Comparison of ENCODE assay signal across 8 cellular contexts in genomic region chr19:52941941-52942370, GRCh38. TPM values are rescaled to one million over a fixed set of nuclear protein-coding genes. Genes with fewer than 3 reads are reported as not detected.
DNase-seq lines count a peak whose midpoint lies in the region; ATAC-seq and TF ChIP-seq lines count a peak whose summit lies in the region.

No MANE protein-coding gene starts in this region.

- no peak for TF ChIP-seq POLR2A in heart left ventricle (IDR thresholded peaks at IDR 0.05)

- H3K9me3 Mint-ChIP-seq in activated naive CD4-positive, alpha-beta T cell treated with anti-CD3 and anti-CD28 coated beads for 36 hours = peaks cover 36% of the 10 kb centered on the region

- peak overlapping the region; percentile 65 for H3K27ac Mint-ChIP-seq in activated naive CD4-positive, alpha-beta T cell treated with anti-CD3 and anti-CD28 coated beads for 36 hours

- H3K4me1 Mint-ChIP-seq in activated naive CD4-positive, alpha-beta T cell treated with anti-CD3 and anti-CD28 coated beads for 36 hours (ENCODE audit: low read depth) = peaks cover 16% of the 10 kb centered on the region

- peak overlapping the region; percentile 89 for H3K9ac ChIP-seq in Loucy (ENCODE audit: low read depth, low read length, poor library complexity, severe bottlenecking)
- H3K9ac ChIP-seq in rectal smooth muscle tissue (ENCODE audit: low read length) = peak overlapping the region; percentile 70

- WGBS in heart left ventricle, 4 donors = 0 to 1% (median 0%) methylated on average over 26 of the region's 26 CpGs

- no peaks in the 10 kb centered on the region for H4K20me1 ChIP-seq in Loucy (ENCODE audit: insufficient read depth, low read length, poor library complexity, severe bottlenecking)

- H3K4me2 ChIP-seq in Loucy (ENCODE audit: low read depth, low read length, poor library complexity, severe bottlenecking) = peak overlapping the region; percentile 98

- H3K4me1 ChIP-seq in Loucy (ENCODE audit: insufficient read depth, low read length, poor library complexity, severe bottlenecking) = peaks cover 35% of the 10 kb centered on the region
- H3K4me1 ChIP-seq in heart left ventricle = peaks cover 0 to 31% (median 5%) of the 10 kb centered on the region in 12 donors
- no peaks in the 10 kb centered on the region for H3K4me1 ChIP-seq in rectal smooth muscle tissue (ENCODE audit: control insufficient read depth, insufficient read depth, low read length)

- H3K4me3 ChIP-seq in Loucy (ENCODE audit: low read length, poor library complexity, severe bottlenecking) (peak overlapping the region; percentile 92), heart left ventricle (peak overlapping the region; percentile 55 to 89 (median 74)), rectal smooth muscle tissue (ENCODE audit: low read length) (peak overlapping the region; percentile 96)

- H3F3A ChIP-seq in Loucy (ENCODE audit: low read depth) = no peaks in the 10 kb centered on the region

- H2AFZ ChIP-seq in Loucy (ENCODE audit: low read length) = peak overlapping the region; percentile 94

- peaks cover 38% of the 10 kb centered on the region for H3K36me3 Mint-ChIP-seq in activated naive CD4-positive, alpha-beta T cell treated with anti-CD3 and anti-CD28 coated beads for 36 hours (ENCODE audit: low read depth)

- TF ChIP-seq CTCF in Loucy (conservative IDR thresholded peaks at IDR 0.05; ENCODE audit: low read length) (no peak), heart left ventricle (IDR thresholded peaks at IDR 0.05) (no peak)

- H3K27me3 ChIP-seq in Loucy (ENCODE audit: insufficient read depth, low read length, poor library complexity, severe bottlenecking) (no peaks in the 10 kb centered on the region), heart left ventricle (no peaks in the 10 kb centered on the region), rectal smooth muscle tissue (ENCODE audit: control insufficient read depth, insufficient read depth, low read length) (no peaks in the 10 kb centered on the region)

- H3K27me3 Mint-ChIP-seq in activated naive CD4-positive, alpha-beta T cell treated with anti-CD3 and anti-CD28 coated beads for 36 hours (ENCODE audit: low read depth) = no peaks in the 10 kb centered on the region

- peaks cover 37% of the 10 kb centered on the region; the same call in 1 of the 2 replicates for H3K79me2 ChIP-seq in Loucy (ENCODE audit: insufficient read depth, low read length)

- CTCF ChIA-PET in activated naive CD4-positive, alpha-beta T cell treated with anti-CD3 and anti-CD28 coated beads for 36 hours (lab: Charles Lee) = no interaction called here

- no peaks in the 10 kb centered on the region for H3K9me2 ChIP-seq in Loucy (replicated peaks; ENCODE audit: low read depth, low read length)

- DNase-seq in DMS79 (lab: John Stamatoyannopoulos, UW) (peak; percentile 40), heart left ventricle (peak in 3 of 5 donors; percentile 36 to 43 (median 40)), NCI-H2081 (lab: John Stamatoyannopoulos, UW) (no peak), occipital lobe (lab: John Stamatoyannopoulos, UW) (no peak)
- DNase-seq in activated naive CD4-positive, alpha-beta T cell treated with anti-CD3 and anti-CD28 coated beads for 36 hours = peak; percentile 25

- ATAC-seq in GM21526 (IDR thresholded peaks at IDR 0.05; ENCODE audit: low FRiP score, unreplicated experiment) = peak; percentile 37
- peak; percentile 20 to 51 (median 48) for ATAC-seq in heart left ventricle

- H3K36me3 ChIP-seq in Loucy (ENCODE audit: insufficient read depth, low read length) (no peaks in the 10 kb centered on the region), heart left ventricle (no peaks in the 10 kb centered on the region), rectal smooth muscle tissue (ENCODE audit: control insufficient read depth, insufficient read depth, low read length) (no peaks in the 10 kb centered on the region)

- intact Hi-C loops in activated naive CD4-positive, alpha-beta T cell treated with anti-CD3 and anti-CD28 coated beads for 36 hours (cut with micrococcal nuclease) = loop anchor here (1.0 to 2.0 kb wide), 3 partner anchors 19 to 453 kb away; partner anchors contain the start of genes ZNF320, ZNF765 and ZNF888
- intact Hi-C loops in heart left ventricle (cut with DNase I) = loop anchor here in 3 of 10 donors (1.0 to 2.0 kb wide), 2 partner anchors 20 to 21 kb away; partner anchors contain the start of gene ZNF816 (in 3 of the 3)

- H3K27ac ChIP-seq in heart left ventricle (peak overlapping the region; percentile 55 to 87 (median 77)), rectal smooth muscle tissue (ENCODE audit: low read depth, low read length) (peak overlapping the region; percentile 68)

- no peaks in the 10 kb centered on the region; the same call in 1 of the 2 replicates for H3K9me3 ChIP-seq in Loucy (ENCODE audit: insufficient read depth, low read depth, low read length)
- peaks cover 0 to 11% (median 3%) of the 10 kb centered on the region in 12 donors for H3K9me3 ChIP-seq in heart left ventricle

- peak overlapping the region; percentile 87 for H3K4me3 Mint-ChIP-seq in activated naive CD4-positive, alpha-beta T cell treated with anti-CD3 and anti-CD28 coated beads for 36 hours

RNA-seq across cellular contexts. Expression of gene ZNF888, which starts 18.7 kb away (rescaled TPM):
- total RNA-seq in activated naive CD4-positive, alpha-beta T cell treated with anti-CD3 and anti-CD28 coated beads for 36 hours = 1 to 10 TPM; 4.1 to 4.3 TPM
- total RNA-seq in heart left ventricle (1 to 10 TPM in 7 of 9 donors, under 1 TPM in 2; 0.88 to 3.2 (median 1.3) TPM), occipital lobe (5.5 TPM)
- polyA plus RNA-seq in heart left ventricle = 1 to 10 TPM in 1 of 2 donors, under 1 TPM in 1; 0.80 to 1.3 TPM

RNA-seq across cellular contexts. Expression of gene ZNF816, which starts 20.7 kb away (rescaled TPM):
- total RNA-seq in activated naive CD4-positive, alpha-beta T cell treated with anti-CD3 and anti-CD28 coated beads for 36 hours = 10 to 100 TPM; 10.4 to 10.7 TPM
- total RNA-seq in heart left ventricle (1 to 10 TPM; 2.1 to 8.0 (median 4.3) TPM), occipital lobe (5.8 TPM)
- 1 to 10 TPM; 1.3 to 3.5 TPM for polyA plus RNA-seq in heart left ventricle

RNA-seq across cellular contexts. Expression of gene ZNF320, which starts 44.5 kb away (rescaled TPM):
- 1 to 10 TPM; 4.2 to 4.6 TPM for total RNA-seq in activated naive CD4-positive, alpha-beta T cell treated with anti-CD3 and anti-CD28 coated beads for 36 hours
- total RNA-seq in heart left ventricle (10 to 100 TPM in 3 of 9 donors, 1 to 10 TPM in 6; 7.6 to 13.5 (median 9.6) TPM), occipital lobe (22.6 TPM)
- 10 to 100 TPM in 1 of 2 donors, 1 to 10 TPM in 1; 8.2 to 10.7 TPM for polyA plus RNA-seq in heart left ventricle

Comparison
In these comparisons a context has a peak if more than half of its experiments do, and no peak if none do; other contexts are left out.
1. DNase-seq: peak in DMS79 (single experiment), activated naive CD4-positive, alpha-beta T cell treated with anti-CD3 and anti-CD28 coated beads for 36 hours (single experiment) and heart left ventricle (3 of 5); none in NCI-H2081 (0 of 2) and occipital lobe (single experiment).
2. Peak in every context shown above with its lines, with median percentiles within 50 percentile points of each other: H3K4me3 ChIP-seq.